In the genomic region with DNA sequence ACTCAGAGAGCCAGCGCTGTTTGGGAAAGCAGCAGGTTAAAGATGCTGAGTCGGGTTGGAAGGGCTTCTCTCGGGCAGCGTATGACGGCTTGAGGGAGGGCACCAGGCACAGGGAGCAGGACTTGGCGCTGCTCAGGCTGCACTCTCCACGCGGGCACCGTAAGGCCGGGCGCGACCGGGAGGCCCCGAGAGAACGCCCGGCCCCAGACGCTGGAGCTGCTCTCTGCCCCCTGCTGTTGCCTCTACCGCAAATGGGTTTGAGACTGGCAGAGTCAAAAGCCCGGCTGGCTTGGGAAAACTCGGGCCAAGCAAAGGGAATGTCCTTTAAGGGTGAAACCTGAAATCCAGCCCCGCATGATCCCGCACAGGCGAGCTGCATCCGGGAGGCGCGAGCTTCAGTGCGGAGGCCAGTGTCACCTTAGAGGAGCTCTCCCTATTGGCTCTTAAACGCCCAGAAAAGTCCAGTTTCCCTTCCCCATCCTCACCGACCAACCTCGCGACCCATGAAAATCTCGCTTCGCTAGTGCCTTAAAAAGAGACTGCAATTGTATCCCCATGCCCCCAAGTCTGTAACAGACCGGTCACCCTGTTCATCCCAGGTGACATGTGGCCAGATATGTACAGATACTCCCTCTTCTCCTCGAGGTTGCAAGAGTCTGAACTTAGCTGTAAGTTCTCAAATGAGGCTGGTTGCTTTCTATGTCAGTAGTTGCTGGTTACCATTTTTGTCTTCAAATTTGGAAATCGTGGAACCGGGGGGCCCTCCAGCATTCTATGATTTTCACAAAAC, we compare ENCODE assay signal across 8 cellular contexts. TPM values are rescaled to one million over a fixed set of nuclear protein-coding genes. Genes with fewer than 3 reads are reported as not detected.
DNase-seq lines count a peak whose midpoint lies in the region; TF ChIP-seq lines count a peak whose summit lies in the region.

No MANE protein-coding gene starts in this region.

- no peaks in the 10 kb centered on the region for H3K9me3 Mint-ChIP-seq in activated naive CD4-positive, alpha-beta T cell treated with anti-CD3 and anti-CD28 coated beads, Interleukin-2, amount 10 ng/mL, durations not matched to agents 7 days and 5 days

- H3K27ac ChIP-seq in AG04450 (ENCODE audit: low read depth, low read length) = peak overlapping the region; percentile 89
- H3K27ac ChIP-seq in HUES6 (ENCODE audit: low read depth, low read length) = no peak overlapping the region
- peak overlapping the region; percentile 62 for H3K27ac ChIP-seq in caudate nucleus (ENCODE audit: low read depth, low read length)

- CTCF ChIA-PET in AG04450 (lab: Charles Lee) = interaction anchor here (0.7 kb wide), 1 partner anchor 102 kb away, joined by 3 read pairs; no protein-coding TSS in a partner anchor
- CTCF ChIA-PET in activated naive CD4-positive, alpha-beta T cell treated with anti-CD3 and anti-CD28 coated beads, Interleukin-2, amount 10 ng/mL, durations not matched to agents 7 days and 5 days (lab: Charles Lee) = no interaction called here

- no peak for DNase-seq in AG04450 (ENCODE audit: low read depth, low spot score)
- peak in 3 of 61 donors; percentile 18 to 37 (median 24) for DNase-seq in caudate nucleus (lab: John Stamatoyannopoulos, UW)
- DNase-seq in lower leg skin (ENCODE audit: low spot score in 2 of 2) = no peak
- DNase-seq in ureter (ENCODE audit: low spot score) = peak; percentile 52
- DNase-seq in activated naive CD4-positive, alpha-beta T cell treated with anti-CD3 and anti-CD28 coated beads, Interleukin-2, amount 10 ng/mL, durations not matched to agents 7 days and 5 days = no peak
- DNase-seq in MV-4-11 (lab: John Stamatoyannopoulos, UW) = no peak
- DNase-seq in iPS-NIHi11 (ENCODE audit: low spot score) = no peak

- H3K9ac ChIP-seq in HUES6 (ENCODE audit: low read length) = peak overlapping the region; percentile 59

- intact Hi-C loops in lower leg skin (cut with DNase I; ENCODE audit: low total_unique reads) = no loop called here

- H3K36me3 Mint-ChIP-seq in activated naive CD4-positive, alpha-beta T cell treated with anti-CD3 and anti-CD28 coated beads, Interleukin-2, amount 10 ng/mL, durations not matched to agents 7 days and 5 days = peaks cover 2% of the 10 kb centered on the region

- peak; percentile 51 for TF ChIP-seq CTCF in AG04450 (IDR thresholded peaks at IDR 0.05; ENCODE audit: low read depth, low read length)
- TF ChIP-seq CTCF in lower leg skin (IDR thresholded peaks at IDR 0.05) = no peak

- H3K4me3 Mint-ChIP-seq in activated naive CD4-positive, alpha-beta T cell treated with anti-CD3 and anti-CD28 coated beads, Interleukin-2, amount 10 ng/mL, durations not matched to agents 7 days and 5 days = no peak overlapping the region

- no peak for TF ChIP-seq POLR2A in lower leg skin (IDR thresholded peaks at IDR 0.05)

- peaks cover 16% of the 10 kb centered on the region for H3K4me1 Mint-ChIP-seq in activated naive CD4-positive, alpha-beta T cell treated with anti-CD3 and anti-CD28 coated beads, Interleukin-2, amount 10 ng/mL, durations not matched to agents 7 days and 5 days

- peaks cover 60% of the 10 kb centered on the region for H3K4me1 ChIP-seq in HUES6 (ENCODE audit: control insufficient read depth, insufficient read depth, low read length)

- peaks cover 25% of the 10 kb centered on the region for H3K9me3 ChIP-seq in AG04450 (ENCODE audit: control insufficient read depth, insufficient read depth, low read length)
- no peaks in the 10 kb centered on the region for H3K9me3 ChIP-seq in HUES6 (ENCODE audit: control insufficient read depth, insufficient read depth, low read depth, low read length)

- H3K36me3 ChIP-seq in HUES6 (ENCODE audit: control insufficient read depth, insufficient read depth, low read length) = no peaks in the 10 kb centered on the region

- H3K4me3 ChIP-seq in AG04450 (ENCODE audit: low read depth, low read length) (peak overlapping the region; percentile 94), HUES6 (ENCODE audit: low read depth, low read length) (peak overlapping the region; percentile 74), lower leg skin (ENCODE audit: low read depth, poor library complexity, severe bottlenecking) (peak overlapping the region; percentile 65)

- no peaks in the 10 kb centered on the region for H3K27me3 ChIP-seq in AG04450 (ENCODE audit: control insufficient read depth, insufficient read depth, low read length)
- peaks cover 100% of the 10 kb centered on the region for H3K27me3 ChIP-seq in HUES6 (ENCODE audit: control insufficient read depth, insufficient read depth, low read length)

- WGBS in lower leg skin, 2 donors = 29 to 34% methylated on average over 22 to 24 of the region's 37 CpGs

- peaks cover 100% of the 10 kb centered on the region for H3K27me3 Mint-ChIP-seq in activated naive CD4-positive, alpha-beta T cell treated with anti-CD3 and anti-CD28 coated beads, Interleukin-2, amount 10 ng/mL, durations not matched to agents 7 days and 5 days

- POLR2A ChIA-PET in AG04450 (lab: Yijun Ruan, JAX) = interaction anchor here (1.1 kb wide), 1 partner anchor 133 kb away, joined by 10 read pairs; a partner anchor contains a TSS

- H3K27ac Mint-ChIP-seq in activated naive CD4-positive, alpha-beta T cell treated with anti-CD3 and anti-CD28 coated beads, Interleukin-2, amount 10 ng/mL, durations not matched to agents 7 days and 5 days = no peak overlapping the region

RNA-seq across cellular contexts. Expression of a gene that starts 1.1 kb away (rescaled TPM):
- 88.4 and 107 TPM in 2 replicates for polyA plus RNA-seq in AG04450 (2011; rRNA removed)
- 118 and 128 TPM in 2 replicates for polyA minus RNA-seq in AG04450 (2011; rRNA and poly(A)+ RNA removed)
- 10 to 100 TPM in 3 of 4 donors, 1 to 10 TPM in 1; 7.5 to 32.7 (median 19.8) TPM for total RNA-seq in lower leg skin
- 23.0 TPM for total RNA-seq in ureter
